1 cellular context compared by ENCODE assay signal in genomic region chr6:31529329-31530150, GRCh38.
TF ChIP-seq lines count a peak whose summit lies in the region.

No MANE protein-coding gene starts in this region.

TF ChIP-seq in K562, 482 proteins besides CTCF, POLR2A, EP300 and RAD21 (continued from another document):
- TF ChIP-seq NR3C1 (CRISPR knock-in tag; IDR thresholded peaks at IDR 0.05) = no peak
- TF ChIP-seq, protein P1, sequence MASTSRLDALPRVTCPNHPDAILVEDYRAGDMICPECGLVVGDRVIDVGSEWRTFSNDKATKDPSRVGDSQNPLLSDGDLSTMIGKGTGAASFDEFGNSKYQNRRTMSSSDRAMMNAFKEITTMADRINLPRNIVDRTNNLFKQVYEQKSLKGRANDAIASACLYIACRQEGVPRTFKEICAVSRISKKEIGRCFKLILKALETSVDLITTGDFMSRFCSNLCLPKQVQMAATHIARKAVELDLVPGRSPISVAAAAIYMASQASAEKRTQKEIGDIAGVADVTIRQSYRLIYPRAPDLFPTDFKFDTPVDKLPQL (IDR thresholded peaks at IDR 0.05; ENCODE audit: extremely low read depth, insufficient read length) = no peak
- TF ChIP-seq DNMT1 (IDR thresholded peaks at IDR 0.05) = no peak
- TF ChIP-seq USF2 (CRISPR knock-in tag; IDR thresholded peaks at IDR 0.05) = no peak
- TF ChIP-seq, protein P2, sequence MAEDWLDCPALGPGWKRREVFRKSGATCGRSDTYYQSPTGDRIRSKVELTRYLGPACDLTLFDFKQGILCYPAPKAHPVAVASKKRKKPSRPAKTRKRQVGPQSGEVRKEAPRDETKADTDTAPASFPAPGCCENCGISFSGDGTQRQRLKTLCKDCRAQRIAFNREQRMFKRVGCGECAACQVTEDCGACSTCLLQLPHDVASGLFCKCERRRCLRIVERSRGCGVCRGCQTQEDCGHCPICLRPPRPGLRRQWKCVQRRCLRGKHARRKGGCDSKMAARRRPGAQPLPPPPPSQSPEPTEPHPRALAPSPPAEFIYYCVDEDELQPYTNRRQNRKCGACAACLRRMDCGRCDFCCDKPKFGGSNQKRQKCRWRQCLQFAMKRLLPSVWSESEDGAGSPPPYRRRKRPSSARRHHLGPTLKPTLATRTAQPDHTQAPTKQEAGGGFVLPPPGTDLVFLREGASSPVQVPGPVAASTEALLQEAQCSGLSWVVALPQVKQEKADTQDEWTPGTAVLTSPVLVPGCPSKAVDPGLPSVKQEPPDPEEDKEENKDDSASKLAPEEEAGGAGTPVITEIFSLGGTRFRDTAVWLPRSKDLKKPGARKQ (CRISPR knock-in tag; IDR thresholded peaks at IDR 0.05) = no peak
- TF ChIP-seq RFX7 (CRISPR knock-in tag; IDR thresholded peaks at IDR 0.05) = peak; percentile 70; the same call in 1 of the 2 replicates
- no peak for TF ChIP-seq TBP (optimal IDR thresholded peaks at IDR 0.05; ENCODE audit: low read depth, low read length)
- TF ChIP-seq PML (IDR thresholded peaks at IDR 0.05; ENCODE audit: low read length) = 0 out of 2 replicates have a peak, but pooled peaks have one; percentile 27
- TF ChIP-seq ZNF696 (CRISPR knock-in tag; conservative IDR thresholded peaks at IDR 0.05) = no peak
- no peak for TF ChIP-seq GABPB2 (CRISPR knock-in tag; conservative IDR thresholded peaks at IDR 0.05)
- TF ChIP-seq ZNF354B (CRISPR knock-in tag; IDR thresholded peaks at IDR 0.05) = no peak
- TF ChIP-seq MNT (conservative IDR thresholded peaks at IDR 0.05) = no peak
- no peak for TF ChIP-seq ZNF584 (CRISPR knock-in tag; IDR thresholded peaks at IDR 0.05; ENCODE audit: low read depth)
- no peak for TF ChIP-seq EZH2 (IDR thresholded peaks at IDR 0.05; ENCODE audit: borderline replicate concordance, low read depth, low read length)
- TF ChIP-seq ZNF436 (CRISPR knock-in tag; IDR thresholded peaks at IDR 0.05) = no peak
- no peak for TF ChIP-seq VEZF1 (CRISPR knock-in tag; IDR thresholded peaks at IDR 0.05)
- TF ChIP-seq MTA3 (IDR thresholded peaks at IDR 0.05; ENCODE audit: borderline replicate concordance) = no peak
- TF ChIP-seq CHD4 (IDR thresholded peaks at IDR 0.05; ENCODE audit: insufficient read depth, insufficient replicate concordance, low read depth, low read length, poor library complexity, severe bottlenecking) = no peak
- no peak for TF ChIP-seq ZNF431 (CRISPR knock-in tag; IDR thresholded peaks at IDR 0.05)
- TF ChIP-seq PPARD (CRISPR knock-in tag; IDR thresholded peaks at IDR 0.05) = no peak
- peak; percentile 90 for TF ChIP-seq POLR2AphosphoS2 (IDR thresholded peaks at IDR 0.05; ENCODE audit: low read length)
- no peak for TF ChIP-seq CBX2 (IDR thresholded peaks at IDR 0.05; ENCODE audit: insufficient read depth, low read length, poor library complexity, severe bottlenecking)
- TF ChIP-seq TBL1XR1 (IDR thresholded peaks at IDR 0.05; ENCODE audit: low read length in 2 of 2) = no peak
- TF ChIP-seq SMARCB1 (IDR thresholded peaks at IDR 0.05; ENCODE audit: insufficient read length, low read depth) = no peak
- no peak for TF ChIP-seq ZBTB17 (CRISPR knock-in tag; IDR thresholded peaks at IDR 0.05)
- TF ChIP-seq NCOA2 (IDR thresholded peaks at IDR 0.05; ENCODE audit: partially characterized antibody in 2 of 2) = no peak
- TF ChIP-seq ZC3H8 (IDR thresholded peaks at IDR 0.05) = no peak
- TF ChIP-seq ZKSCAN1 (IDR thresholded peaks at IDR 0.05; ENCODE audit: low read depth, low read length) = no peak
- TF ChIP-seq POLR2B (IDR thresholded peaks at IDR 0.05; ENCODE audit: low read depth, partially characterized antibody) = peak; percentile 83
- TF ChIP-seq SOX6 (IDR thresholded peaks at IDR 0.05) = no peak
- TF ChIP-seq FIP1L1 (IDR thresholded peaks at IDR 0.05; ENCODE audit: low read depth, low read length, poor library complexity, severe bottlenecking) = no peak
- no peak for TF ChIP-seq ESRRA (IDR thresholded peaks at IDR 0.05; ENCODE audit: borderline replicate concordance, low read depth)
- no peak for TF ChIP-seq MED1 (CRISPR knock-in tag; IDR thresholded peaks at IDR 0.05; ENCODE audit: borderline replicate concordance)
- TF ChIP-seq KDM1A (IDR thresholded peaks at IDR 0.05) = no peak
- TF ChIP-seq JUND (IDR thresholded peaks at IDR 0.05; ENCODE audit: borderline replicate concordance, low read depth, low read length) = no peak
- TF ChIP-seq JUND (tag; IDR thresholded peaks at IDR 0.05; ENCODE audit: borderline replicate concordance, low read depth, low read length) = no peak
- no peak for TF ChIP-seq ZNF224 (CRISPR knock-in tag; IDR thresholded peaks at IDR 0.05)
- TF ChIP-seq, protein P3, sequence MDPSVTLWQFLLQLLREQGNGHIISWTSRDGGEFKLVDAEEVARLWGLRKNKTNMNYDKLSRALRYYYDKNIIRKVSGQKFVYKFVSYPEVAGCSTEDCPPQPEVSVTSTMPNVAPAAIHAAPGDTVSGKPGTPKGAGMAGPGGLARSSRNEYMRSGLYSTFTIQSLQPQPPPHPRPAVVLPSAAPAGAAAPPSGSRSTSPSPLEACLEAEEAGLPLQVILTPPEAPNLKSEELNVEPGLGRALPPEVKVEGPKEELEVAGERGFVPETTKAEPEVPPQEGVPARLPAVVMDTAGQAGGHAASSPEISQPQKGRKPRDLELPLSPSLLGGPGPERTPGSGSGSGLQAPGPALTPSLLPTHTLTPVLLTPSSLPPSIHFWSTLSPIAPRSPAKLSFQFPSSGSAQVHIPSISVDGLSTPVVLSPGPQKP (CRISPR knock-in tag; IDR thresholded peaks at IDR 0.05) = no peak
- TF ChIP-seq ZNF445 (CRISPR knock-in tag; IDR thresholded peaks at IDR 0.05; ENCODE audit: low read depth) = no peak
- no peak for TF ChIP-seq IFI16 (CRISPR knock-in tag; IDR thresholded peaks at IDR 0.05)
- TF ChIP-seq ZNF263 (CRISPR knock-in tag; IDR thresholded peaks at IDR 0.05; ENCODE audit: borderline replicate concordance) = no peak
- TF ChIP-seq, protein P4, sequence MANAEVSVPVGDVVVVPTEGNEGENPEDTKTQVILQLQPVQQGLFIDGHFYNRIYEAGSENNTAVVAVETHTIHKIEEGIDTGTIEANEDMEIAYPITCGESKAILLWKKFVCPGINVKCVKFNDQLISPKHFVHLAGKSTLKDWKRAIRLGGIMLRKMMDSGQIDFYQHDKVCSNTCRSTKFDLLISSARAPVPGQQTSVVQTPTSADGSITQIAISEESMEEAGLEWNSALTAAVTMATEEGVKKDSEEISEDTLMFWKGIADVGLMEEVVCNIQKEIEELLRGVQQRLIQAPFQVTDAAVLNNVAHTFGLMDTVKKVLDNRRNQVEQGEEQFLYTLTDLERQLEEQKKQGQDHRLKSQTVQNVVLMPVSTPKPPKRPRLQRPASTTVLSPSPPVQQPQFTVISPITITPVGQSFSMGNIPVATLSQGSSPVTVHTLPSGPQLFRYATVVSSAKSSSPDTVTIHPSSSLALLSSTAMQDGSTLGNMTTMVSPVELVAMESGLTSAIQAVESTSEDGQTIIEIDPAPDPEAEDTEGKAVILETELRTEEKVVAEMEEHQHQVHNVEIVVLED (CRISPR knock-in tag; IDR thresholded peaks at IDR 0.05) = no peak
- TF ChIP-seq HNRNPUL1 (IDR thresholded peaks at IDR 0.05; ENCODE audit: low read length) = no peak
- TF ChIP-seq, protein P5, sequence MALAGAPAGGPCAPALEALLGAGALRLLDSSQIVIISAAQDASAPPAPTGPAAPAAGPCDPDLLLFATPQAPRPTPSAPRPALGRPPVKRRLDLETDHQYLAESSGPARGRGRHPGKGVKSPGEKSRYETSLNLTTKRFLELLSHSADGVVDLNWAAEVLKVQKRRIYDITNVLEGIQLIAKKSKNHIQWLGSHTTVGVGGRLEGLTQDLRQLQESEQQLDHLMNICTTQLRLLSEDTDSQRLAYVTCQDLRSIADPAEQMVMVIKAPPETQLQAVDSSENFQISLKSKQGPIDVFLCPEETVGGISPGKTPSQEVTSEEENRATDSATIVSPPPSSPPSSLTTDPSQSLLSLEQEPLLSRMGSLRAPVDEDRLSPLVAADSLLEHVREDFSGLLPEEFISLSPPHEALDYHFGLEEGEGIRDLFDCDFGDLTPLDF (CRISPR knock-in tag; IDR thresholded peaks at IDR 0.05) = no peak
- peak; percentile 54; the same call in 1 of the 2 replicates for TF ChIP-seq MYNN (IDR thresholded peaks at IDR 0.05)
- TF ChIP-seq MYNN (CRISPR knock-in tag; IDR thresholded peaks at IDR 0.05) = no peak
- TF ChIP-seq, protein P6, sequence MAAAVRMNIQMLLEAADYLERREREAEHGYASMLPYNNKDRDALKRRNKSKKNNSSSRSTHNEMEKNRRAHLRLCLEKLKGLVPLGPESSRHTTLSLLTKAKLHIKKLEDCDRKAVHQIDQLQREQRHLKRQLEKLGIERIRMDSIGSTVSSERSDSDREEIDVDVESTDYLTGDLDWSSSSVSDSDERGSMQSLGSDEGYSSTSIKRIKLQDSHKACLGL (CRISPR knock-in tag; IDR thresholded peaks at IDR 0.05; ENCODE audit: borderline replicate concordance, poor library complexity, severe bottlenecking) = no peak
